In genomic region chr19:9940778-9941177, GRCh38 we compare ENCODE assay signal across 15 cellular contexts.
"Had no signal": no experiment of that assay in that cellular context is flagged by ENCODE, and none has a peak within 500 bp of the region (broad histone marks: within the 10 kb centered on the region; RNA-seq: fewer than 3 reads in every experiment).

No MANE protein-coding gene starts in this region.

- DNase-seq: activated CD4-positive, alpha-beta memory T cell treated with anti-CD3 and anti-CD28 coated beads for 36 hours; activated CD4-positive, alpha-beta T cell treated with anti-CD3 and anti-CD28 coated beads for 1 hour; activated gamma-delta T cell treated with Interleukin-2 at 50 U/mL for 16 hours; activated naive CD8-positive, alpha-beta T cell treated with anti-CD3 and anti-CD28 coated beads, Interleukin-2, amount 10 ng/mL, durations not matched to agents 7 days and 5 days; activated T-cell treated with anti-CD3 and anti-CD28 coated beads, Interleukin-2, amount 50 U/mL, for 4 hours; anterior cingulate cortex; heart right ventricle; left ventricle myocardium superior; retina; T1000; tibial artery; uterus had no signal

- ATAC-seq: activated T-cell treated with anti-CD3 and anti-CD28 coated beads, Interleukin-2, amount 50 U/mL, for 4 hours; heart right ventricle; left ventricle myocardium superior; stimulated activated memory B cell treated with anti-CD40 and anti-IgM and Interleukin-4, amounts not matched to agents 10 μg/mL and 1 μg/mL and 100 μg/mL, for 72 hours had no signal

- H3K27ac ChIP-seq: breast epithelium, heart right ventricle, tibial artery, uterus had no signal

- H3K4me1 ChIP-seq: breast epithelium had no signal

- H3K9me3 ChIP-seq: uterus had no signal

- H3K4me2 ChIP-seq: smooth muscle cell had no signal

- H3K36me3 ChIP-seq: breast epithelium, heart right ventricle, tibial artery, uterus had no signal

- H3K27me3 ChIP-seq: breast epithelium, uterus had no signal

- H3K4me3 ChIP-seq: breast epithelium, heart right ventricle, smooth muscle cell, tibial artery, uterus had no signal
